1 cellular context compared by ENCODE assay signal in genomic region chr5:81779125-81779934, GRCh38.
A peak's percentile ranks its signal among the peaks of the same experiment; 100 is the strongest.
TF ChIP-seq lines count a peak whose summit lies in the region.

No MANE protein-coding gene starts in this region.

TF ChIP-seq in K562, 482 proteins besides CTCF, POLR2A, EP300 and RAD21 (continued from another document and continues in another):
- TF ChIP-seq BRF2 (IDR thresholded peaks at IDR 0.05; ENCODE audit: borderline replicate concordance, insufficient read depth, insufficient read length): no peak
- TF ChIP-seq MLLT1 (IDR thresholded peaks at IDR 0.05): 0 out of 4 replicates have a peak, but pooled peaks of 1 of the 2 experiments have one; percentile 14
- no peak for TF ChIP-seq MCM7 (IDR thresholded peaks at IDR 0.05)
- TF ChIP-seq FOXK2 (conservative IDR thresholded peaks at IDR 0.05 in 1 of 2, IDR thresholded peaks at IDR 0.05 in 1 of 2; ENCODE audit: low read depth in 2 of 2): peak; percentile 68 to 82
- no peak for TF ChIP-seq NR2C1 (IDR thresholded peaks at IDR 0.05)
- TF ChIP-seq NR2C1 (tag; IDR thresholded peaks at IDR 0.05): 0 out of 2 replicates have a peak, but pooled peaks have one; percentile 26
- TF ChIP-seq ZFP91 (CRISPR knock-in tag; IDR thresholded peaks at IDR 0.05): no peak
- peak; percentile 66 for TF ChIP-seq RBBP5 (IDR thresholded peaks at IDR 0.05; ENCODE audit: borderline replicate concordance, insufficient read depth, low read length, poor library complexity, severe bottlenecking)
- TF ChIP-seq ZNF766 (CRISPR knock-in tag; conservative IDR thresholded peaks at IDR 0.05): peak; percentile 20; the same call in 1 of the 2 replicates
- 0 out of 2 replicates have a peak, but pooled peaks have one; percentile 23 for TF ChIP-seq HDGF (IDR thresholded peaks at IDR 0.05)
- TF ChIP-seq L3MBTL2 (IDR thresholded peaks at IDR 0.05): no peak
- no peak for TF ChIP-seq ZNF780A (CRISPR knock-in tag; IDR thresholded peaks at IDR 0.05)
- 0 out of 2 replicates have a peak, but pooled peaks have one; percentile 32 for TF ChIP-seq KAT7 (CRISPR knock-in tag; IDR thresholded peaks at IDR 0.05; ENCODE audit: borderline replicate concordance)
- TF ChIP-seq DIDO1 (tag; IDR thresholded peaks at IDR 0.05; ENCODE audit: low read depth): no peak
- TF ChIP-seq E2F1 (CRISPR knock-in tag; IDR thresholded peaks at IDR 0.05): no peak
- no peak for TF ChIP-seq GABPB1 (CRISPR knock-in tag; IDR thresholded peaks at IDR 0.05)
- no peak for TF ChIP-seq SMAD4 (CRISPR knock-in tag; conservative IDR thresholded peaks at IDR 0.05)
- no peak for TF ChIP-seq CUX1 (CRISPR knock-in tag; IDR thresholded peaks at IDR 0.05)
- TF ChIP-seq ARID1B (IDR thresholded peaks at IDR 0.05): peak; percentile 44; the same call in 1 of the 2 replicates
- 0 out of 4 replicates have a peak, but pooled peaks of 1 of the 2 experiments have one; percentile 14 for TF ChIP-seq NRF1 (conservative IDR thresholded peaks at IDR 0.05 in 1 of 2, IDR thresholded peaks at IDR 0.05 in 1 of 2)
- peak; percentile 63; the same call in 1 of the 2 replicates for TF ChIP-seq ZKSCAN8 (CRISPR knock-in tag; IDR thresholded peaks at IDR 0.05)
- peak in 1 of 2 experiments; percentile 28; a peak in 1 of 4 replicates for TF ChIP-seq ZNF639 (CRISPR knock-in tag; conservative IDR thresholded peaks at IDR 0.05 in 1 of 2, IDR thresholded peaks at IDR 0.05 in 1 of 2)
- no peak for TF ChIP-seq ATF1 (CRISPR knock-in tag; IDR thresholded peaks at IDR 0.05)
- TF ChIP-seq ATF1 (tag; IDR thresholded peaks at IDR 0.05): 0 out of 2 replicates have a peak, but pooled peaks have one; percentile 2
- peak; percentile 30; the same call in 1 of the 2 replicates for TF ChIP-seq ZFX (CRISPR knock-in tag; IDR thresholded peaks at IDR 0.05)
- peak in 1 of 2 experiments; percentile 52; a peak in 1 of 4 replicates for TF ChIP-seq ZNF318 (IDR thresholded peaks at IDR 0.05; ENCODE audit: borderline replicate concordance in 1 of 2, low read depth in 1 of 2)
- peak; percentile 8; the same call in 1 of the 2 replicates for TF ChIP-seq ZNF592 (IDR thresholded peaks at IDR 0.05)
- TF ChIP-seq NR2C2 (CRISPR knock-in tag; IDR thresholded peaks at IDR 0.05): no peak
- TF ChIP-seq NR2C2 (tag; IDR thresholded peaks at IDR 0.05): peak; percentile 0; the same call in 1 of the 2 replicates
